ENCODE assay signal across 8 cellular contexts in genomic region chr17:2786176-2786881, GRCh38. TPM values are rescaled to one million over a fixed set of nuclear protein-coding genes. Genes with fewer than 3 reads are reported as not detected.
DNase-seq lines count a peak whose midpoint lies in the region; ATAC-seq lines count a peak whose summit lies in the region.

No MANE protein-coding gene starts in this region.

- H3K27me3 ChIP-seq in right cardiac atrium (ENCODE audit: control insufficient read depth, insufficient read depth), result no peaks in the 10 kb centered on the region

- H3K9me3 ChIP-seq in right cardiac atrium (ENCODE audit: control insufficient read depth, low read length), result no peaks in the 10 kb centered on the region

- H3K4me1 ChIP-seq in right cardiac atrium (ENCODE audit: control insufficient read depth, insufficient read depth, low read length), result no peaks in the 10 kb centered on the region

- WGBS in right cardiac atrium, result 32% methylated on average over 21 of the region's 21 CpGs

- no peak overlapping the region for H3K27ac ChIP-seq in right cardiac atrium (ENCODE audit: low read length)

- DNase-seq in DMS53 (lab: John Stamatoyannopoulos, UW), result peak; percentile 90
- DNase-seq in NCI-H2107 (lab: John Stamatoyannopoulos, UW), result peak; percentile 64
- peak; percentile 90 for DNase-seq in T-helper 9 cell
- DNase-seq in anterior cingulate cortex (lab: John Stamatoyannopoulos, UW), result peak in 55 of 58 donors; percentile 21 to 88 (median 62)
- DNase-seq in right cardiac atrium, result peak; percentile 83 to 94 (median 91)
- peak; percentile 81 for DNase-seq in sciatic nerve (ENCODE audit: low spot score)

- H3K4me3 ChIP-seq in right cardiac atrium (ENCODE audit: low read length), result no peak overlapping the region

- ATAC-seq in HG02798 (IDR thresholded peaks at IDR 0.05; ENCODE audit: poor library complexity, unreplicated experiment) (peak; percentile 56), right cardiac atrium (peak; percentile 91 to 92), sciatic nerve (peak; percentile 86), HG02970 (IDR thresholded peaks at IDR 0.05; ENCODE audit: low FRiP score, unreplicated experiment) (no peak)

- intact Hi-C loops in right cardiac atrium (cut with DNase I), result no loop called here
- intact Hi-C loops in sciatic nerve (cut with DNase I), result no loop called here

RNA-seq across cellular contexts. Expression of gene RAP1GAP2, which starts 9.9 kb away (rescaled TPM):
- total RNA-seq in right cardiac atrium (10 to 100 TPM; 35.1 to 62.1 (median 51.3) TPM), sciatic nerve (8.4 TPM)
- 29.7 TPM for polyA plus RNA-seq in right cardiac atrium

RNA-seq across cellular contexts. Expression of gene CCDC92B, which starts 36.9 kb away (rescaled TPM):
- total RNA-seq in right cardiac atrium (under 1 TPM in 3 of 4 donors, not detected in 1; 0.15 to 0.40 (median 0.26) TPM), sciatic nerve (0.27 TPM)
- polyA plus RNA-seq in right cardiac atrium, result 0.20 TPM
